In the genomic region with DNA sequence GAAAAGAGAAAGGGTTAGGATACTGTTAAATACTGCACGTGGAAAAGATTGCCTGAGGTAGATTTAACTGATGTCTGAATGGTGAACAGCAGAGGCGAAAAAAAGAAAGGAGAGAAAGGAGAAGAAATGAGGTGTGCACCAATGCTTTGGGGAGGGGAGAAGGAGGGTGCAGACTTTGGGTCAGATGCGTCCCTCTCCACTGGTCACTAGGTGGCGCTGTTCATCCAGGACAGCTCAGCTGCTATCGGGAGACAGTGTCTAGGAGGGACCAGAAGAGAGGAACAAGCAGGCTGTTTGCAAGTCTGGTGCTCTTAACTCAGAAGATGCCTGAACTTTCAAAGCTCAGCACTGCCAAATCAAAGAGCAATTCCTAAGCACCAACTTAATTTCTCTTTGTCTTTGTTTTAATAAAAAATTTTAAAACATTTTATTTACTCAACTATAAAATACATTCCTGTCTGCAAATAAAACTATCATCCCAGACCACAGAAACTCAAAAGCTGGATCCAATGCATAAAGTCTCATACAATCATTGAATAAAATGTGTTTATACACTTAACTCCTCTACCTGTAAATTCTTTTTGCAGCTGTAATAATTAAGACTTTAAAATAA, we compare ENCODE assay signal across 8 cellular contexts.
A peak's percentile ranks its signal among the peaks of the same experiment; 100 is the strongest.
DNase-seq lines count a peak whose midpoint lies in the region; ATAC-seq lines count a peak whose summit lies in the region.

No MANE protein-coding gene starts in this region.

- no peaks in the 10 kb centered on the region for H3K36me3 Mint-ChIP-seq in activated T-helper 17 cell treated with anti-CD3 and anti-CD28 coated beads, Interleukin-2, amount 50 U/mL, for 72 hours (ENCODE audit: low read depth)

- no peaks in the 10 kb centered on the region for H3K9me3 Mint-ChIP-seq in activated T-helper 17 cell treated with anti-CD3 and anti-CD28 coated beads, Interleukin-2, amount 50 U/mL, for 72 hours

- no peak overlapping the region for H3K27ac Mint-ChIP-seq in activated T-helper 17 cell treated with anti-CD3 and anti-CD28 coated beads, Interleukin-2, amount 50 U/mL, for 72 hours

- in situ Hi-C loops in KBM-7 (cut with MboI; ENCODE audit: low pct_unique_long_range_greater_than_20kb, low sequenced_read_pairs), result no loop called here

- H3K27me3 Mint-ChIP-seq in activated T-helper 17 cell treated with anti-CD3 and anti-CD28 coated beads, Interleukin-2, amount 50 U/mL, for 72 hours, result peaks cover 22% of the 10 kb centered on the region

- DNase-seq in ELF-1 (ENCODE audit: low read depth, low spot score) (peak; percentile 88), KBM-7 (peak; percentile 89), OCI-M1 (lab: John Stamatoyannopoulos, UW) (peak; percentile 91), head of caudate nucleus (peak; percentile 73 to 95 (median 87)), posterior cingulate gyrus (peak; percentile 65 to 97 (median 86))
- DNase-seq in effector CD8-positive, alpha-beta T cell (lab: John Stamatoyannopoulos, UW), result no peak

- no peak overlapping the region for H3K4me3 Mint-ChIP-seq in activated T-helper 17 cell treated with anti-CD3 and anti-CD28 coated beads, Interleukin-2, amount 50 U/mL, for 72 hours

- no peaks in the 10 kb centered on the region for H3K4me1 Mint-ChIP-seq in activated T-helper 17 cell treated with anti-CD3 and anti-CD28 coated beads, Interleukin-2, amount 50 U/mL, for 72 hours

- peak; percentile 91 for ATAC-seq in GM21528 (IDR thresholded peaks at IDR 0.05; ENCODE audit: low FRiP score, unreplicated experiment)
- peak; percentile 94 for ATAC-seq in activated T-helper 17 cell treated with anti-CD3 and anti-CD28 coated beads, Interleukin-2, amount 50 U/mL, for 72 hours (replicated peaks)

- intact Hi-C loops in head of caudate nucleus (cut with DNase I) (loop anchor here (5.0 to 10.0 kb wide), 2 partner anchors 50 to 228 kb away; no protein-coding TSS in a partner anchor), posterior cingulate gyrus (cut with DNase I) (loop anchor here (1.0 to 5.0 kb wide), 3 partner anchors 58 to 227 kb away; no protein-coding TSS in a partner anchor)
